In genomic region chr14:22549981-22550670, GRCh38 we compare ENCODE assay signal across 8 cellular contexts. TPM values are rescaled to one million over a fixed set of nuclear protein-coding genes. Genes with fewer than 3 reads are reported as not detected.
A peak's percentile ranks its signal among the peaks of the same experiment; 100 is the strongest.
DNase-seq lines count a peak whose midpoint lies in the region; ATAC-seq and TF ChIP-seq lines count a peak whose summit lies in the region.

No MANE protein-coding gene starts in this region.

- H3K4me1 Mint-ChIP-seq in activated naive CD8-positive, alpha-beta T cell treated with anti-CD3 and anti-CD28 coated beads, Interleukin-2, amount 10 ng/mL, durations not matched to agents 7 days and 5 days = peaks cover 88% of the 10 kb centered on the region
- H3K4me1 Mint-ChIP-seq in glutamatergic neuron (ENCODE audit: low read depth, unreplicated experiment) = peaks cover 12% of the 10 kb centered on the region

- peak overlapping the region; percentile 46 for H3K9ac ChIP-seq in OCI-LY3 (ENCODE audit: low read length)

- no peaks in the 10 kb centered on the region for H3K27me3 Mint-ChIP-seq in activated naive CD8-positive, alpha-beta T cell treated with anti-CD3 and anti-CD28 coated beads, Interleukin-2, amount 10 ng/mL, durations not matched to agents 7 days and 5 days
- peaks cover 12% of the 10 kb centered on the region for H3K27me3 Mint-ChIP-seq in glutamatergic neuron (ENCODE audit: unreplicated experiment)

- H3K79me2 ChIP-seq in OCI-LY3 (ENCODE audit: low read length) = no peaks in the 10 kb centered on the region

- H3K4me2 ChIP-seq in OCI-LY3 (ENCODE audit: low read length) = peak overlapping the region; percentile 60

- H4K20me1 ChIP-seq in OCI-LY3 (ENCODE audit: insufficient read depth, low read length) = no peaks in the 10 kb centered on the region

- no peak for TF ChIP-seq POLR2A in spleen (IDR thresholded peaks at IDR 0.05)

- no peaks in the 10 kb centered on the region for H3K27me3 ChIP-seq in OCI-LY3 (ENCODE audit: low read depth, low read length)
- no peaks in the 10 kb centered on the region for H3K27me3 ChIP-seq in spleen (replicated peaks in 1 of 7)
- H3K27me3 ChIP-seq in dorsolateral prefrontal cortex = no peaks in the 10 kb centered on the region

- intact Hi-C loops in spleen (cut with DNase I; ENCODE audit: low total_unique reads) (loop anchor here (10.0 kb wide), 1 partner anchor 165 kb away; no protein-coding TSS in a partner anchor), dorsolateral prefrontal cortex (cut with DNase I) (loop anchor here (5.0 to 10.0 kb wide), 4 partner anchors 73 to 505 kb away; partner anchors contain the start of gene CDH24 (in 1 of the 2))

- H3K36me3 Mint-ChIP-seq in activated naive CD8-positive, alpha-beta T cell treated with anti-CD3 and anti-CD28 coated beads, Interleukin-2, amount 10 ng/mL, durations not matched to agents 7 days and 5 days = peaks cover 75% of the 10 kb centered on the region
- no peaks in the 10 kb centered on the region for H3K36me3 Mint-ChIP-seq in glutamatergic neuron (ENCODE audit: unreplicated experiment)

- TF ChIP-seq CTCF in GM12865 (IDR thresholded peaks at IDR 0.05; ENCODE audit: insufficient read depth, low read depth, low read length, missing control alignments) = no peak
- TF ChIP-seq CTCF in OCI-LY3 (IDR thresholded peaks at IDR 0.05; ENCODE audit: low read depth, low read length) = no peak
- TF ChIP-seq CTCF in spleen (IDR thresholded peaks at IDR 0.05 in 8 of 11, conservative IDR thresholded peaks at IDR 0.05 in 3 of 11) = no peak
- TF ChIP-seq CTCF in dorsolateral prefrontal cortex (IDR thresholded peaks at IDR 0.05 in 54 of 56, conservative IDR thresholded peaks at IDR 0.05 in 2 of 56; ENCODE audit: low read depth in 1 of 56, partially characterized antibody in 56 of 56) = no peak
- no peak for TF ChIP-seq CTCF in glutamatergic neuron (IDR thresholded peaks at IDR 0.05; ENCODE audit: partially characterized antibody, unreplicated experiment)

- H3K4me3 Mint-ChIP-seq in activated naive CD8-positive, alpha-beta T cell treated with anti-CD3 and anti-CD28 coated beads, Interleukin-2, amount 10 ng/mL, durations not matched to agents 7 days and 5 days = peak overlapping the region; percentile 86
- H3K4me3 Mint-ChIP-seq in glutamatergic neuron (ENCODE audit: unreplicated experiment) = no peak overlapping the region

- H3K9me3 Mint-ChIP-seq in activated naive CD8-positive, alpha-beta T cell treated with anti-CD3 and anti-CD28 coated beads, Interleukin-2, amount 10 ng/mL, durations not matched to agents 7 days and 5 days = no peaks in the 10 kb centered on the region
- peaks cover 2% of the 10 kb centered on the region for H3K9me3 Mint-ChIP-seq in glutamatergic neuron (ENCODE audit: unreplicated experiment)

- H3K27ac ChIP-seq in OCI-LY3 (ENCODE audit: low read length) (peak overlapping the region; percentile 71), spleen (peak overlapping the region; percentile 36 to 96 (median 76)), dorsolateral prefrontal cortex (peak overlapping the region in 1 of 59 donors; percentile 31)

- H3K9me3 ChIP-seq in OCI-LY3 (ENCODE audit: insufficient read depth, low read length) (no peaks in the 10 kb centered on the region), spleen (no peaks in the 10 kb centered on the region)

- DNase-seq in GM12865 (ENCODE audit: low read depth) (peak; percentile 94), spleen (no peak), dorsolateral prefrontal cortex (no peak), glutamatergic neuron (no peak), NCI-H2107 treated with DMSO at 0.1 percent for 48 hours (lab: John Stamatoyannopoulos, UW; ENCODE audit: unreplicated experiment) (no peak)
- DNase-seq in activated naive CD8-positive, alpha-beta T cell treated with anti-CD3 and anti-CD28 coated beads, Interleukin-2, amount 10 ng/mL, durations not matched to agents 7 days and 5 days = no peak

- H3K36me3 ChIP-seq in OCI-LY3 (replicated peaks; ENCODE audit: low read depth, low read length) (no peaks in the 10 kb centered on the region), spleen (peaks cover 0 to 30% (median 0%) of the 10 kb centered on the region in 6 donors)

- H3K4me3 ChIP-seq in GM12865 (ENCODE audit: low read depth, low read length) (peak overlapping the region; percentile 31), OCI-LY3 (ENCODE audit: low read length) (peak overlapping the region; percentile 33; the same call in 1 of the 2 replicates), spleen (peak overlapping the region in 1 of 8 donors; percentile 40), dorsolateral prefrontal cortex (no peak overlapping the region)

- POLR2A ChIA-PET in activated naive CD8-positive, alpha-beta T cell treated with anti-CD3 and anti-CD28 coated beads, Interleukin-2, amount 10 ng/mL, durations not matched to agents 7 days and 5 days (lab: Charles Lee) = interaction anchor here (0.9 to 13.3 kb wide), 21 partner anchors 8 to 827 kb away, joined by 3 to 646 read pairs (median 4); partner anchors contain the start of gene DAD1

- peaks cover 52% of the 10 kb centered on the region for H3K4me1 ChIP-seq in OCI-LY3 (ENCODE audit: low read length)
- peaks cover 46 to 98% (median 89%) of the 10 kb centered on the region in 6 donors for H3K4me1 ChIP-seq in spleen

- peak overlapping the region; percentile 80 for H2AFZ ChIP-seq in OCI-LY3 (ENCODE audit: low read depth, low read length)

- H3K27ac Mint-ChIP-seq in activated naive CD8-positive, alpha-beta T cell treated with anti-CD3 and anti-CD28 coated beads, Interleukin-2, amount 10 ng/mL, durations not matched to agents 7 days and 5 days = peak overlapping the region; percentile 99
- H3K27ac Mint-ChIP-seq in glutamatergic neuron (ENCODE audit: unreplicated experiment) = no peak overlapping the region

- ATAC-seq in HG02571 (IDR thresholded peaks at IDR 0.05; ENCODE audit: unreplicated experiment) = peak; percentile 61
- peak; percentile 42 for ATAC-seq in activated naive CD8-positive, alpha-beta T cell treated with anti-CD3 and anti-CD28 coated beads, Interleukin-2, amount 10 ng/mL, durations not matched to agents 7 days and 5 days (ENCODE audit: low read depth)

- WGBS in spleen, 5 donors = 32 to 52% (median 42%) methylated on average over 10 to 11 of the region's 11 CpGs

RNA-seq across cellular contexts. Expression of gene DAD1, which starts 38.9 kb away (rescaled TPM):
- 100 to 1,000 TPM; 124 to 148 TPM for total RNA-seq in activated naive CD8-positive, alpha-beta T cell treated with anti-CD3 and anti-CD28 coated beads, Interleukin-2, amount 10 ng/mL, durations not matched to agents 7 days and 5 days
- total RNA-seq in spleen = 100 to 1,000 TPM; 107 to 176 (median 123) TPM
- 100 to 1,000 TPM; 102 to 165 (median 147) TPM for polyA plus RNA-seq in spleen
- 100 to 1,000 TPM in 92 of 120 experiments, 10 to 100 TPM in 28; 71.6 to 171 (median 110) TPM for total RNA-seq in dorsolateral prefrontal cortex
- total RNA-seq in glutamatergic neuron (ENCODE audit: unreplicated experiment) = 122 TPM

RNA-seq across cellular contexts. Expression of gene ABHD4, which starts 48.0 kb away (rescaled TPM):
- total RNA-seq in activated naive CD8-positive, alpha-beta T cell treated with anti-CD3 and anti-CD28 coated beads, Interleukin-2, amount 10 ng/mL, durations not matched to agents 7 days and 5 days = 10 to 100 TPM; 13.0 to 17.9 TPM
- 10 to 100 TPM; 12.0 to 32.8 (median 24.9) TPM for total RNA-seq in spleen
- polyA plus RNA-seq in spleen = 1 to 10 TPM; 7.2 to 8.6 (median 7.9) TPM
- total RNA-seq in dorsolateral prefrontal cortex = 10 to 100 TPM in 119 of 120 experiments, 1 to 10 TPM in 1; 9.7 to 36.9 (median 19.7) TPM
- total RNA-seq in glutamatergic neuron (ENCODE audit: unreplicated experiment) = 8.1 TPM

Comparison
In these comparisons a context has a peak if more than half of its experiments do, and no peak if none do; other contexts are left out.
1. H3K4me3 ChIP-seq: peak in GM12865 (single experiment) and OCI-LY3 (single experiment); none in dorsolateral prefrontal cortex (0 of 59).